ENCODE assay signal across 26 cellular contexts in the genomic region with DNA sequence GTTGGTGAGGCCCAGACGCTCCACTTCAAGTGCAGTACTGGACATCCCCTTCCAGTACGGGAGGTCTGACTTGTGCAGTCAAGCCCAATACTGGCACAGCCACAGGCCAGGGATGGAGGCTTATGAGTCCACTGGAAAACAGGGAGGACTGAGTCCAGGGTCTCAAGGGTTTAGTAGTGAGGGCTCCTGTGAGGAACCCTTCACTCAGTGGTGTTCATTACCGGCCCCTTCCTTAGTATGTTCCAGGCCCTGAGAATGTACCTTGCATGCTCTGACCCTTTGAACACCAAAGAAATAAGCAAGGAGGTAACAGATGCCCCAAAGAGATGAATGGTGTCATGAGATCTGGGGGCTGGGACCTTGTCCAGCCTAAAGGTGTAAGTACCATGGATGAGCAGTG. TPM values are rescaled to one million over a fixed set of nuclear protein-coding genes. Genes with fewer than 3 reads are reported as not detected.
DNase-seq lines count a peak whose midpoint lies in the region; ATAC-seq, FAIRE-seq and TF ChIP-seq lines count a peak whose summit lies in the region.
"Had no signal": no experiment of that assay in that cellular context is flagged by ENCODE, and none has a peak within 500 bp of the region (broad histone marks: within the 10 kb centered on the region; RNA-seq: fewer than 3 reads in every experiment).

No MANE protein-coding gene starts in this region.

- no peaks in the 10 kb centered on the region for H3K9me3 Mint-ChIP-seq in WTC11
- H3K9me3 Mint-ChIP-seq: CD14-positive monocyte; CD4-positive, alpha-beta memory T cell; CD4-positive, CD25-positive, alpha-beta regulatory T cell had no signal

- TF ChIP-seq RAD21 in K562 (CRISPR knock-in tag; conservative IDR thresholded peaks at IDR 0.05 in 1 of 2, IDR thresholded peaks at IDR 0.05 in 1 of 2): no peak

- no peak for FAIRE-seq in K562 (lab: Jason Lieb, UNC)
- FAIRE-seq: A204.1, D721Med, GM12878, GM12892, GM18507 had no signal

- in situ Hi-C loops in K562 (cut with MboI): loop anchor here (25.0 kb wide), 1 partner anchor 1135 kb away; a partner anchor contains a TSS

- H3K4me1 ChIP-seq in BLaER1 (peaks cover 15% of the 10 kb centered on the region), DOHH2 (ENCODE audit: control insufficient read depth, low read length) (peaks cover 26% of the 10 kb centered on the region), K562 (replicated peaks in 1 of 2; ENCODE audit: control insufficient read depth in 2 of 2, insufficient read depth in 2 of 2, low read length in 2 of 2) (peaks cover 13 to 20% of the 10 kb centered on the region in 2 experiments)
- H3K4me1 ChIP-seq in BLaER1 treated with 17β-estradiol and CSF1 and Interleukin-3, amounts not matched to agents 10 nM and 100 nM: peaks cover 20 to 42% (median 35%) of the 10 kb centered on the region in 10 experiments; a peak in 19 of 20 replicates
- H3K4me1 ChIP-seq: BE2C, Caco-2 had no signal

- peaks cover 6% of the 10 kb centered on the region for H3F3A ChIP-seq in DOHH2 (ENCODE audit: control insufficient read depth, insufficient read depth)

- TF ChIP-seq POLR2A in K562 (conservative IDR thresholded peaks at IDR 0.05): no peak

- 60% methylated on average over 3 of the region's 3 CpGs for WGBS in K562 (ENCODE audit: insufficient coverage, low coverage, missing lambda C conversion rate)

- H3K79me2 ChIP-seq in DOHH2 (ENCODE audit: control insufficient read depth, low read length) (no peaks in the 10 kb centered on the region), K562 (ENCODE audit: control insufficient read depth, insufficient read depth, low read length) (peaks cover 34% of the 10 kb centered on the region)

- TF ChIP-seq CTCF in DOHH2 (IDR thresholded peaks at IDR 0.05; ENCODE audit: low read depth, low read length, poor library complexity, severe bottlenecking) (no peak), K562 (IDR thresholded peaks at IDR 0.05 in 2 of 3, conservative IDR thresholded peaks at IDR 0.05 in 1 of 3; ENCODE audit: insufficient read depth in 2 of 3, low read depth in 1 of 3, low read length in 3 of 3) (no peak), WTC11 (IDR thresholded peaks at IDR 0.05) (no peak)

- H3K9ac ChIP-seq in BLaER1: no peak overlapping the region
- peak overlapping the region in 4 of 11 experiments; percentile 23 to 60 (median 38); a peak in 6 of 22 replicates for H3K9ac ChIP-seq in BLaER1 treated with 17β-estradiol and CSF1 and Interleukin-3, amounts not matched to agents 10 nM and 100 nM
- H3K9ac ChIP-seq in K562 (ENCODE audit: insufficient read depth in 1 of 2, low read depth in 2 of 2, low read length in 2 of 2): no peak overlapping the region

- peaks cover 43% of the 10 kb centered on the region for H3K9me1 ChIP-seq in K562 (ENCODE audit: control insufficient read depth, insufficient read depth, low read length)

- DNase-seq in K562 (ENCODE audit: extremely low read depth in 1 of 4, low spot score in 3 of 4) (peak in 3 of 4 experiments; percentile 64 to 74 (median 74)), NCI-H2029 (lab: John Stamatoyannopoulos, UW) (no peak), WTC11 (ENCODE audit: low spot score) (no peak), NCI-H446 treated with DMSO at 0.1 percent for 48 hours (lab: John Stamatoyannopoulos, UW) (no peak)
- no peak for DNase-seq in stimulated activated CD4-positive, alpha-beta T cell treated with anti-CD3 and anti-CD28 coated beads, Interleukin-2, amount 100 ng/mL, for 48 hours
- DNase-seq: 8988T; ACHN; BE2C; Caco-2; Calu3; CD4-positive, alpha-beta memory T cell; CD4-positive, CD25-positive, alpha-beta regulatory T cell; DMS79 treated with DMSO at 0.1 percent for 48 hours; EL; GDM1 had no signal

- H3K9me3 ChIP-seq in BLaER1 (no peaks in the 10 kb centered on the region), DOHH2 (ENCODE audit: control insufficient read depth, insufficient read depth, low read length) (no peaks in the 10 kb centered on the region), K562 (replicated peaks; ENCODE audit: control insufficient read depth, insufficient read depth, low read depth, low read length) (no peaks in the 10 kb centered on the region)
- no peaks in the 10 kb centered on the region for H3K9me3 ChIP-seq in BLaER1 treated with 17β-estradiol and CSF1 and Interleukin-3, amounts not matched to agents 10 nM and 100 nM (replicated peaks in 1 of 11)
- H3K9me3 ChIP-seq: BE2C, Caco-2 had no signal

- BruUV-seq in K562 (replicated peaks; lab: Mats Ljungman, UMichigan): no TSS peak

- no peak overlapping the region for H3K27ac Mint-ChIP-seq in WTC11
- H3K27ac Mint-ChIP-seq: CD4-positive, alpha-beta memory T cell; CD4-positive, CD25-positive, alpha-beta regulatory T cell had no signal

- H3K9me2 ChIP-seq in DOHH2 (replicated peaks; ENCODE audit: control insufficient read depth, low read length): no peaks in the 10 kb centered on the region

- no peak overlapping the region for H3K27ac ChIP-seq in BLaER1
- peak overlapping the region in 9 of 11 experiments; percentile 24 to 79 (median 67); a peak in 16 of 22 replicates for H3K27ac ChIP-seq in BLaER1 treated with 17β-estradiol and CSF1 and Interleukin-3, amounts not matched to agents 10 nM and 100 nM
- H3K27ac ChIP-seq in DOHH2 (ENCODE audit: low read depth, low read length): peak overlapping the region; percentile 38
- H3K27ac ChIP-seq in K562 (ENCODE audit: extremely low read depth, low read depth, low read length): no peak overlapping the region; the same call in 2 of the 3 replicates

- intact Hi-C loops in K562 (cut with micrococcal nuclease): loop anchor here (2.0 to 10.0 kb wide), 2 partner anchors 38 to 58 kb away; a partner anchor contains a TSS

- H3K27me3 ChIP-seq in BLaER1: no peaks in the 10 kb centered on the region
- no peaks in the 10 kb centered on the region for H3K27me3 ChIP-seq in BLaER1 treated with 17β-estradiol and CSF1 and Interleukin-3, amounts not matched to agents 10 nM and 100 nM
- H3K27me3 ChIP-seq in DOHH2 (ENCODE audit: control insufficient read depth, low read length): no peaks in the 10 kb centered on the region
- H3K27me3 ChIP-seq in K562 (ENCODE audit: control insufficient read depth in 2 of 2, insufficient read depth in 2 of 2, low read length in 2 of 2): no peaks in the 10 kb centered on the region
- H3K27me3 ChIP-seq: BE2C had no signal

- H3K4me2 ChIP-seq in BLaER1 (peak overlapping the region; percentile 34; the same call in 1 of the 2 replicates), DOHH2 (ENCODE audit: low read length) (peak overlapping the region; percentile 54), K562 (ENCODE audit: insufficient read depth, low read length) (no peak overlapping the region)
- peak overlapping the region; percentile 7 to 83 (median 75); a peak in 20 of 22 replicates for H3K4me2 ChIP-seq in BLaER1 treated with 17β-estradiol and CSF1 and Interleukin-3, amounts not matched to agents 10 nM and 100 nM

- no peak for TF ChIP-seq EP300 in K562 (IDR thresholded peaks at IDR 0.05; ENCODE audit: low read length)

- no peak overlapping the region for H2AFZ ChIP-seq in K562 (ENCODE audit: low read depth, low read length)

- H3K36me3 ChIP-seq in BLaER1: no peaks in the 10 kb centered on the region
- H3K36me3 ChIP-seq in BLaER1 treated with 17β-estradiol and CSF1 and Interleukin-3, amounts not matched to agents 10 nM and 100 nM: no peaks in the 10 kb centered on the region
- no peaks in the 10 kb centered on the region for H3K36me3 ChIP-seq in DOHH2 (ENCODE audit: control insufficient read depth, low read length)
- H3K36me3 ChIP-seq in K562 (ENCODE audit: control insufficient read depth, insufficient read depth, low read length): peaks cover 60% of the 10 kb centered on the region
- H3K36me3 ChIP-seq: BE2C had no signal

- peaks cover 97% of the 10 kb centered on the region for H3K27me3 Mint-ChIP-seq in WTC11 (ENCODE audit: low read depth)
- H3K27me3 Mint-ChIP-seq: CD4-positive, CD25-positive, alpha-beta regulatory T cell had no signal

- CTCF ChIA-PET in K562 (lab: Yijun Ruan, JAX; ENCODE audit: low intra/inter-chr PET ratio) (interaction anchor here (0.8 to 1.7 kb wide), 3 partner anchors 10 to 84 kb away, joined by 3 to 4 read pairs (median 3); a partner anchor contains a TSS), WTC11 (lab: Charles Lee) (no interaction called here)

- H3K4me3 ChIP-seq in BLaER1: no peak overlapping the region
- H3K4me3 ChIP-seq in BLaER1 treated with 17β-estradiol and CSF1 and Interleukin-3, amounts not matched to agents 10 nM and 100 nM: no peak overlapping the region
- peak overlapping the region; percentile 38 for H3K4me3 ChIP-seq in DOHH2 (ENCODE audit: low read length)
- H3K4me3 ChIP-seq in K562: no peak overlapping the region
- H3K4me3 ChIP-seq: GM12878 had no signal

- POLR2A ChIA-PET in K562 (lab: Yijun Ruan, JAX) (interaction anchor here (0.7 to 19.7 kb wide), 15 partner anchors 3 to 840 kb away, joined by 3 to 708 read pairs (median 6); a partner anchor contains a TSS), WTC11 (lab: Charles Lee) (no interaction called here)

- no peak overlapping the region for H3K4me3 Mint-ChIP-seq in WTC11
- H3K4me3 Mint-ChIP-seq: CD14-positive monocyte; CD4-positive, alpha-beta memory T cell; CD4-positive, CD25-positive, alpha-beta regulatory T cell had no signal

- no peaks in the 10 kb centered on the region for H3K4me1 Mint-ChIP-seq in WTC11
- H3K4me1 Mint-ChIP-seq: CD4-positive, alpha-beta memory T cell; CD4-positive, CD25-positive, alpha-beta regulatory T cell had no signal

- H3K36me3 Mint-ChIP-seq in WTC11: no peaks in the 10 kb centered on the region
- H3K36me3 Mint-ChIP-seq: CD14-positive monocyte; CD4-positive, alpha-beta memory T cell; CD4-positive, CD25-positive, alpha-beta regulatory T cell had no signal

- H4K20me1 ChIP-seq in BLaER1 (no peaks in the 10 kb centered on the region), DOHH2 (ENCODE audit: control insufficient read depth, insufficient read depth, low read depth, low read length) (no peaks in the 10 kb centered on the region), K562 (replicated peaks; ENCODE audit: control insufficient read depth, insufficient read depth, low read length) (peaks cover 55% of the 10 kb centered on the region)
- H4K20me1 ChIP-seq in BLaER1 treated with 17β-estradiol and CSF1 and Interleukin-3, amounts not matched to agents 10 nM and 100 nM: no peaks in the 10 kb centered on the region

- ATAC-seq in K562 (peak; percentile 46), WTC11 (no peak)
- ATAC-seq: GM12878 had no signal

RNA-seq across cellular contexts. Expression of a gene that starts 11.8 kb away (rescaled TPM):
- total RNA-seq in K562 (2011; cell fraction: chromatin; rRNA removed; ENCODE audit: low replicate concordance): 1,035 and 1,246 TPM in 2 replicates
- total RNA-seq in K562 (2011; cell fraction: nucleolus; rRNA removed): 1,013 and 1,088 TPM in 2 replicates
- total RNA-seq in K562 (2011; cell fraction: nucleoplasm; rRNA removed): 943 and 1,014 TPM in 2 replicates
- 968 and 1,107 TPM in 2 replicates for total RNA-seq in K562 (2014; rRNA removed)
- 993 and 1,024 TPM in 2 replicates for total RNA-seq in K562 (2014; rRNA removed; fragmentation: Illumina TruSeq; extraction: Trizol)
- 1,048 and 1,089 TPM in 2 replicates for total RNA-seq in K562 (2015; rRNA removed; fragmentation: Illumina TruSeq; extraction: Trizol)
- 1,138 and 1,201 TPM in 2 replicates for total RNA-seq in K562 (2021)
- polyA plus RNA-seq in K562 (2011; rRNA removed): 2,141 and 2,474 TPM in 2 replicates
- polyA plus RNA-seq in K562 (2011; cell fraction: cytosol; rRNA removed): 2,488 and 2,726 TPM in 2 replicates
- polyA plus RNA-seq in K562 (2011; cell fraction: nucleus; rRNA removed): 3,679 and 4,057 TPM in 2 replicates
- 1,108 and 1,453 TPM in 2 replicates for polyA plus RNA-seq in K562 (2012)
- 1,536 and 1,589 TPM in 2 replicates for polyA plus RNA-seq in K562 (2014; fragmentation: Illumina TruSeq; extraction: Trizol)
- 1,000 to 10,000 TPM in 1 of 2 experiments, 100 to 1,000 TPM in 1; 662 to 1,142 TPM for polyA plus RNA-seq in K562 (2014; fragmentation: Nextera tagmentation; extraction: Ambion mirVana)
- polyA plus RNA-seq in K562 (2014; rRNA removed): 1,519 and 1,644 TPM in 2 replicates
- 1,022 and 1,144 TPM in 2 replicates for polyA minus RNA-seq in K562 (2011; rRNA and poly(A)+ RNA removed)
- polyA minus RNA-seq in K562 (2011; cell fraction: cytosol; rRNA and poly(A)+ RNA removed): 512 and 653 TPM in 2 replicates
- 275 and 419 TPM in 2 replicates for polyA minus RNA-seq in K562 (2011; cell fraction: nucleus; rRNA and poly(A)+ RNA removed)
- 1.4 to 1.7 TPM (median 1.5 TPM) in 3 replicates for total RNA-seq in WTC11 (2021)
- total RNA-seq: Caco-2; CD4-positive, alpha-beta memory T cell; CD4-positive, CD25-positive, alpha-beta regulatory T cell had no signal
- polyA plus RNA-seq: CD14-positive monocyte; CD4-positive, alpha-beta memory T cell; CD4-positive, CD25-positive, alpha-beta regulatory T cell had no signal

RNA-seq across cellular contexts. Expression of a gene that starts 27.2 kb away (rescaled TPM):
- 19.9 and 41.5 TPM in 2 replicates for total RNA-seq in K562 (2011; cell fraction: chromatin; rRNA removed; ENCODE audit: low replicate concordance)
- total RNA-seq in K562 (2011; cell fraction: nucleolus; rRNA removed): 18.2 and 19.2 TPM in 2 replicates
- total RNA-seq in K562 (2011; cell fraction: nucleoplasm; rRNA removed): 14.1 and 20.2 TPM in 2 replicates
- total RNA-seq in K562 (2014; rRNA removed) (19.0 and 19.8 TPM in 2 replicates), K562 (2014; rRNA removed; fragmentation: Illumina TruSeq; extraction: Trizol) (36.3 and 37.4 TPM in 2 replicates), K562 (2015; rRNA removed; fragmentation: Illumina TruSeq; extraction: Trizol) (35.8 and 38.2 TPM in 2 replicates), K562 (2021) (23.4 and 24.4 TPM in 2 replicates), WTC11 (2021) (0.22 to 0.44 TPM (median 0.30 TPM) in 3 replicates)
- polyA plus RNA-seq in K562 (2011; rRNA removed) (20.8 and 23.4 TPM in 2 replicates), K562 (2014; fragmentation: Illumina TruSeq; extraction: Trizol) (33.4 and 40.8 TPM in 2 replicates), K562 (2014; fragmentation: Nextera tagmentation; extraction: Ambion mirVana) (10 to 100 TPM; 28.6 to 38.6 TPM), K562 (2014; rRNA removed) (21.8 and 23.6 TPM in 2 replicates)
- 5.9 and 10.8 TPM in 2 replicates for polyA plus RNA-seq in K562 (2011; cell fraction: cytosol; rRNA removed)
- 9.1 and 16.6 TPM in 2 replicates for polyA plus RNA-seq in K562 (2011; cell fraction: nucleus; rRNA removed)
- polyA plus RNA-seq in K562 (2012): 18.8 and 30.8 TPM in 2 replicates
- polyA minus RNA-seq in K562 (2011; rRNA and poly(A)+ RNA removed): 24.3 and 38.9 TPM in 2 replicates
- polyA minus RNA-seq in K562 (2011; cell fraction: cytosol; rRNA and poly(A)+ RNA removed): 8.9 and 9.6 TPM in 2 replicates
- 8.9 and 22.7 TPM in 2 replicates for polyA minus RNA-seq in K562 (2011; cell fraction: nucleus; rRNA and poly(A)+ RNA removed)
- total RNA-seq: A673; Calu3; CD4-positive, alpha-beta memory T cell; CD4-positive, CD25-positive, alpha-beta regulatory T cell had no signal
- polyA plus RNA-seq: AG04450; CD14-positive monocyte; CD4-positive, alpha-beta memory T cell; CD4-positive, CD25-positive, alpha-beta regulatory T cell had no signal

RNA-seq across cellular contexts. Expression of a gene that starts 38.7 kb away (rescaled TPM):
- 24.8 and 77.6 TPM in 2 replicates for total RNA-seq in K562 (2011; cell fraction: chromatin; rRNA removed; ENCODE audit: low replicate concordance)
- total RNA-seq in K562 (2011; cell fraction: nucleolus; rRNA removed): 23.0 and 29.5 TPM in 2 replicates
- total RNA-seq in K562 (2011; cell fraction: nucleoplasm; rRNA removed): 45.8 and 57.4 TPM in 2 replicates
- total RNA-seq in K562 (2014; rRNA removed): 7.7 and 8.4 TPM in 2 replicates
- 17.1 and 20.5 TPM in 2 replicates for total RNA-seq in K562 (2014; rRNA removed; fragmentation: Illumina TruSeq; extraction: Trizol)
- total RNA-seq in K562 (2015; rRNA removed; fragmentation: Illumina TruSeq; extraction: Trizol): 19.6 and 20.7 TPM in 2 replicates
- total RNA-seq in K562 (2021): 18.7 and 20.0 TPM in 2 replicates
- 27.5 TPM in 2 replicates for polyA plus RNA-seq in K562 (2011; rRNA removed)
- 8.2 and 20.0 TPM in 2 replicates for polyA plus RNA-seq in K562 (2011; cell fraction: cytosol; rRNA removed)
- 21.5 and 27.4 TPM in 2 replicates for polyA plus RNA-seq in K562 (2011; cell fraction: nucleus; rRNA removed)
- 7.6 and 9.8 TPM in 2 replicates for polyA plus RNA-seq in K562 (2012)
- polyA plus RNA-seq in K562 (2014; fragmentation: Illumina TruSeq; extraction: Trizol): 14.1 and 18.0 TPM in 2 replicates
- 10 to 100 TPM; 24.0 to 29.9 TPM for polyA plus RNA-seq in K562 (2014; fragmentation: Nextera tagmentation; extraction: Ambion mirVana)
- 11.7 and 13.5 TPM in 2 replicates for polyA plus RNA-seq in K562 (2014; rRNA removed)
- 88.0 and 103 TPM in 2 replicates for polyA minus RNA-seq in K562 (2011; rRNA and poly(A)+ RNA removed)
- polyA minus RNA-seq in K562 (2011; cell fraction: cytosol; rRNA and poly(A)+ RNA removed): 22.2 and 28.7 TPM in 2 replicates
- 24.2 and 40.0 TPM in 2 replicates for polyA minus RNA-seq in K562 (2011; cell fraction: nucleus; rRNA and poly(A)+ RNA removed)
- total RNA-seq in WTC11 (2021): 5.9 to 7.7 TPM (median 7.0 TPM) in 3 replicates
- polyA plus RNA-seq: CD14-positive monocyte had no signal

Comparison
In these comparisons a context has a peak if more than half of its experiments do, and no peak if none do; other contexts are left out.
1. H3K27ac ChIP-seq: peak in BLaER1 treated with 17β-estradiol and CSF1 and Interleukin-3, amounts not matched to agents 10 nM and 100 nM (9 of 11) and DOHH2 (single experiment); none in BLaER1 (single experiment) and K562 (single experiment).
2. DNase-seq: peak in K562 (3 of 4); none in NCI-H2029 (single experiment), WTC11 (single experiment), stimulated activated CD4-positive, alpha-beta T cell treated with anti-CD3 and anti-CD28 coated beads, Interleukin-2, amount 100 ng/mL, for 48 hours (0 of 2) and NCI-H446 treated with DMSO at 0.1 percent for 48 hours (single experiment).
3. RNA of a gene that starts 11.8 kb away (total RNA-seq): 943 to 1,246 TPM in K562; 1.4 to 1.7 TPM in WTC11; every median in the first group is over 100 times any median in the second.
4. RNA of a gene that starts 27.2 kb away (total RNA-seq): 14.1 to 41.5 TPM in K562; 0.22 to 0.44 TPM in WTC11; every median in the first group is over 10 times any median in the second.